Comparison of ENCODE assay signal across 15 cellular contexts in genomic region chr3:124707667-124708066, GRCh38. TPM values are rescaled to one million over a fixed set of nuclear protein-coding genes. Genes with fewer than 3 reads are reported as not detected.
DNase-seq lines count a peak whose midpoint lies in the region; ATAC-seq and TF ChIP-seq lines count a peak whose summit lies in the region.
"Had no signal": no experiment of that assay in that cellular context is flagged by ENCODE, and none has a peak within 500 bp of the region (broad histone marks: within the 10 kb centered on the region; RNA-seq: fewer than 3 reads in every experiment).

No MANE protein-coding gene starts in this region.

- peak; percentile 81 for ATAC-seq in SK-N-SH treated with all-trans-retinoic acid at 6 μM for 48 hours
- ATAC-seq: activated CD8-positive, alpha-beta T cell treated with anti-CD3 and anti-CD28 coated beads, Interleukin-2, amount 10 ng/mL, durations not matched to agents 7 days and 5 days; activated naive CD4-positive, alpha-beta T cell treated with anti-CD3 and anti-CD28 coated beads, Interleukin-2, amount 50 U/mL, for 72 hours; natural killer cell treated with Interleukin-12 subunit alpha and Interleukin-12 subunit beta and Interleukin-15 and Interleukin-18, amount 100 ng/mL, for 72 hours; stimulated activated naive B cell treated with anti-CD40 and anti-IgM and Interleukin-4, amounts not matched to agents 10 μg/mL and 1 μg/mL and 100 μg/mL, for 72 hours had no signal

- no peaks in the 10 kb centered on the region for H3K36me3 ChIP-seq in GM23248 (ENCODE audit: low read depth)
- H3K36me3 ChIP-seq in osteoblast (ENCODE audit: insufficient read depth, low read length), result no peaks in the 10 kb centered on the region

- H3K79me2 ChIP-seq in GM23248 (ENCODE audit: insufficient read depth) (no peaks in the 10 kb centered on the region), osteoblast (ENCODE audit: insufficient read depth, low read length) (no peaks in the 10 kb centered on the region)

- in situ Hi-C loops in GM23248 (cut with MboI), result no loop called here

- WGBS in GM23248 (ENCODE audit: low coverage in 1 of 2, low lambda C conversion rate in 2 of 2, missing lambda C conversion rate in 2 of 2), 2 experiments, result 0% methylated on average over 1 of the region's 1 CpG

- peak; percentile 95 for DNase-seq in GM23248
- DNase-seq in fibroblast of the conjunctiva (ENCODE audit: low read depth), result peak; percentile 61
- no peak for DNase-seq in osteoblast (ENCODE audit: insufficient read length, low spot score, missing footprints)
- no peak for DNase-seq in amygdala (lab: John Stamatoyannopoulos, UW)
- DNase-seq in SKM-1 treated with dmso at 0.1 percent for 144 hours (lab: John Stamatoyannopoulos, UW; ENCODE audit: unreplicated experiment), result no peak
- no peak for DNase-seq in NCI-H2081 (lab: John Stamatoyannopoulos, UW)
- no peak for DNase-seq in activated T-cell treated with anti-CD3 and anti-CD28 coated beads for 4 hours
- DNase-seq: activated CD8-positive, alpha-beta T cell treated with anti-CD3 and anti-CD28 coated beads, Interleukin-2, amount 10 ng/mL, durations not matched to agents 7 days and 5 days; effector memory CD4-positive, alpha-beta T cell; NCI-H1417; NCI-H82; stimulated activated naive B cell treated with anti-CD40 and anti-IgM and Interleukin-4, amounts not matched to agents 10 μg/mL and 1 μg/mL and 100 μg/mL, for 72 hours had no signal

- no peak for TF ChIP-seq CTCF in osteoblast (IDR thresholded peaks at IDR 0.05; ENCODE audit: extremely low read depth, low read depth, low read length)

- H3K27me3 ChIP-seq in GM23248 (replicated peaks; ENCODE audit: insufficient read depth) (peaks cover 16% of the 10 kb centered on the region; the same call in 1 of the 2 replicates), osteoblast (ENCODE audit: insufficient read depth, low read length) (no peaks in the 10 kb centered on the region)

- H3K9me2 ChIP-seq in GM23248 (ENCODE audit: insufficient read depth), result no peaks in the 10 kb centered on the region

- H2AFZ ChIP-seq in GM23248, result no peak overlapping the region
- H2AFZ ChIP-seq in osteoblast (ENCODE audit: low read length), result no peak overlapping the region

- peak overlapping the region; percentile 8; the same call in 1 of the 2 replicates for H3K9ac ChIP-seq in GM23248

- H4K20me1 ChIP-seq in GM23248 (ENCODE audit: insufficient read depth) (no peaks in the 10 kb centered on the region), osteoblast (ENCODE audit: insufficient read depth, low read length) (no peaks in the 10 kb centered on the region)

- H3K4me1 ChIP-seq in GM23248 (ENCODE audit: insufficient read depth), result peaks cover 12% of the 10 kb centered on the region
- H3K4me1 ChIP-seq in osteoblast (ENCODE audit: insufficient read depth, low read length), result peaks cover 10% of the 10 kb centered on the region

- H3K4me3 ChIP-seq in GM23248, result 0 out of 2 replicates have a peak overlapping the region, but pooled peaks have one; percentile 1
- no peak overlapping the region for H3K4me3 ChIP-seq in osteoblast (ENCODE audit: insufficient read depth, low read length)

- H3F3A ChIP-seq in GM23248 (ENCODE audit: insufficient read depth), result peaks cover 16% of the 10 kb centered on the region

- H3K9me3 ChIP-seq in GM23248 (ENCODE audit: low read depth), result no peaks in the 10 kb centered on the region
- no peaks in the 10 kb centered on the region for H3K9me3 ChIP-seq in osteoblast (ENCODE audit: low read depth, low read length)

- H3K4me2 ChIP-seq in GM23248 (ENCODE audit: unreplicated experiment) (peak overlapping the region; percentile 54), osteoblast (ENCODE audit: insufficient read depth, low read length) (peak overlapping the region; percentile 63)

- H3K27ac ChIP-seq in GM23248 (no peak overlapping the region; the same call in 1 of the 2 replicates), osteoblast (ENCODE audit: low read depth, low read length) (peak overlapping the region; percentile 56)

TF ChIP-seq in SK-N-SH treated with all-trans-retinoic acid at 6 μM for 48 hours, 23 proteins besides CTCF, POLR2A, EP300 and RAD21:
- TF ChIP-seq CSDC2 (CRISPR knock-in tag; IDR thresholded peaks at IDR 0.05), result no peak
- no peak for TF ChIP-seq TOX (CRISPR knock-in tag; IDR thresholded peaks at IDR 0.05; ENCODE audit: borderline replicate concordance)

RNA-seq across cellular contexts. Expression of gene UMPS, which starts 22.6 kb away (rescaled TPM):
- 18.0 and 29.8 TPM in 2 replicates for total RNA-seq in GM23248 (2014; rRNA removed; shearing (Covaris generic))
- 37.9 and 38.7 TPM in 2 replicates for polyA plus RNA-seq in GM23248 (2016; fragmentation: Nextera tagmentation; extraction: Ambion mirVana)
- total RNA-seq in osteoblast, result 19.5 and 21.8 TPM in 2 replicates

Comparison
In these comparisons a context has a peak if more than half of its experiments do, and no peak if none do; other contexts are left out.
1. DNase-seq: peak in GM23248 (single experiment) and fibroblast of the conjunctiva (single experiment); none in osteoblast (single experiment), amygdala (0 of 56), SKM-1 treated with dmso at 0.1 percent for 144 hours (single experiment), NCI-H2081 (0 of 2) and activated T-cell treated with anti-CD3 and anti-CD28 coated beads for 4 hours (single experiment).